Comparison of ENCODE assay signal across 6 cellular contexts in the genomic region with DNA sequence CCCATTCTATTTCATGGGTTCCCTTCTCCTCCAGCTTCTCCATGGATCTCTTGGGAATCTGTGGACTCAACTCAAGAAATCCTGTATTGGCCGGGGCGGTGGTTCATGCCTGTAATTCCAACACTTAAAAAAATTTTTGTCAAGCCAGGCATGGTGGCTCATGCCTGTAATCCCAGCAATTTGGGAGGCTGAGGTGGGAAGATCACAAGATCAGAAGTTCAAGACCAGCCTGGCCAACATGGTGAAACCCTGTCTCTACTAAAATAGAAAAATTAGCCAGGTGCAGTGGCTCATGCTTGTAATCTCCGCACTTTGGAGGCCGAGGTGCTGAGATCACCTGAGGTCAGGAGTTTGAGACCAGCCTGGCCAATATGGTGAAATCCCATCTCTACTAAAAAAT. TPM values are rescaled to one million over a fixed set of nuclear protein-coding genes. Genes with fewer than 3 reads are reported as not detected.
"Had no signal": no experiment of that assay in that cellular context is flagged by ENCODE, and none has a peak within 500 bp of the region (broad histone marks: within the 10 kb centered on the region; RNA-seq: fewer than 3 reads in every experiment).

No MANE protein-coding gene starts in this region.

RNA-seq across cellular contexts. Expression of gene RIBC2, which starts 34.1 kb away (rescaled TPM):
- total RNA-seq: H4 had no signal

RNA-seq across cellular contexts. Expression of gene SMC1B, which starts 34.2 kb away (rescaled TPM):
- total RNA-seq: GM23248, GM23338, H1, H4, H7, H9 had no signal
